15 cellular contexts compared by ENCODE assay signal in the genomic region with DNA sequence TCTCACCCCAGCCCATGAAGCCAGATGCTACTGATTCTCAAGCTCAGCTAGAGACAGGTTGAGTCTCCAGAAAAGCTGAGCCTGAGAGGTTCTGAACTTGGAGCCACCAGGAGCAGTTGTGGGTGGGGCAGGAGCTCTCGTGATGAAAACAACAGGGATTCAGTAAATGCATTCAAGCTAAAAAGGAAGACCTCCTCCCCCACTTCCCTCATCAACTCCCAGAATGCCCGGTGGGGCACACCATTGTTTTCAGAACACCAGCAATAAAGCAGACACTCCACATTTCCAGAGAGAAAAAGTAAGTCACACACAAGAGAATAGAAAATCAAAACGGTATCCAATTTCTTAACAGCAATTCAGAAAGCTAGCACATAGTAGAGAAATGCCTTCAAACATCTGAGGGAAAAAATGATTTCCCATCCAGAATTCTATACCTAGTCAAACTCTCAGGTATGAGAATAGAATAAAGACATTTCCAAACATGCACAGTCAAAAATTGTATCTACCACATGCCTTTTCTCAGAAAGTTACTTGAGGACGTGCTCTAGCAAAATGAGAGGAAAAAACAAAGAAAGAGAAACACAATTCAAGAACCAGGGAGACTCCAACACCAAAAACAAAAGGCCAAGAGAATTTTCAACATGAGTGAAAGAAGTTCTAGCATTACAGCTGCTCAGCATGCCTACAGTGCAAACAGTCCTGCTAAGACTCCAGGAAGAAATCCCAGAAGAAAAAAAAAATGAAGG. TPM values are rescaled to one million over a fixed set of nuclear protein-coding genes. Genes with fewer than 3 reads are reported as not detected.
DNase-seq lines count a peak whose midpoint lies in the region; ATAC-seq, FAIRE-seq and TF ChIP-seq lines count a peak whose summit lies in the region.
"Had no signal": no experiment of that assay in that cellular context is flagged by ENCODE, and none has a peak within 500 bp of the region (broad histone marks: within the 10 kb centered on the region; RNA-seq: fewer than 3 reads in every experiment).

No MANE protein-coding gene starts in this region.

- intact Hi-C loops in CD8-positive, alpha-beta T cell (cut with DNase I, micrococcal nuclease) = no loop called here

- H4K20me1 ChIP-seq in BLaER1 (no peaks in the 10 kb centered on the region), H1 (replicated peaks in 1 of 2; ENCODE audit: control insufficient read depth in 1 of 2, insufficient read depth in 2 of 2, low read length in 2 of 2) (no peaks in the 10 kb centered on the region)

- H3K27me3 ChIP-seq in BLaER1 = no peaks in the 10 kb centered on the region
- H3K27me3 ChIP-seq in CD8-positive, alpha-beta T cell (ENCODE audit: insufficient read depth, low read length) = no peaks in the 10 kb centered on the region
- peaks cover 0 to 27% (median 13%) of the 10 kb centered on the region in 4 experiments; a peak in 6 of 7 replicates for H3K27me3 ChIP-seq in H1 (replicated peaks in 1 of 4; ENCODE audit: control insufficient read depth in 3 of 4, extremely low read depth in 1 of 4, insufficient read depth in 3 of 4, low read length in 3 of 4)
- H3K27me3 ChIP-seq: SJCRH30 had no signal

- peaks cover 19% of the 10 kb centered on the region for H3K36me3 Mint-ChIP-seq in CD8-positive, alpha-beta T cell
- peaks cover 24% of the 10 kb centered on the region for H3K36me3 Mint-ChIP-seq in nephron (ENCODE audit: low read depth)

- POLR2A ChIA-PET in CD8-positive, alpha-beta T cell (lab: Charles Lee) = no interaction called here
- POLR2A ChIA-PET in H1 (lab: Charles Lee; ENCODE audit: partially characterized antibody) = interaction anchor here (0.9 to 1.3 kb wide), 3 partner anchors 61 to 150 kb away, joined by 3 read pairs; no protein-coding TSS in a partner anchor

- H3K4me2 ChIP-seq in BLaER1 (peak overlapping the region; percentile 86), H1 (ENCODE audit: insufficient read depth in 1 of 2, low read depth in 2 of 2, low read length in 2 of 2) (no peak overlapping the region)

- H4K5ac ChIP-seq in H1 (ENCODE audit: insufficient read length, low read depth, low read length) = no peak overlapping the region

- no peak overlapping the region for H3K4me3 ChIP-seq in BLaER1
- no peak overlapping the region for H3K4me3 ChIP-seq in CD8-positive, alpha-beta T cell (ENCODE audit: low read depth, low read length)
- no peak overlapping the region for H3K4me3 ChIP-seq in H1 (ENCODE audit: extremely low read depth in 1 of 4, insufficient read depth in 2 of 4, low read depth in 3 of 4, low read length in 4 of 4)
- H3K4me3 ChIP-seq: SJCRH30 had no signal

- H3K4me1 ChIP-seq in BLaER1 = peaks cover 89% of the 10 kb centered on the region
- H3K4me1 ChIP-seq in CD8-positive, alpha-beta T cell (ENCODE audit: insufficient read depth, low read length) = no peaks in the 10 kb centered on the region
- peaks cover 2 to 18% (median 8%) of the 10 kb centered on the region in 4 experiments for H3K4me1 ChIP-seq in H1 (replicated peaks in 1 of 4; ENCODE audit: control insufficient read depth in 3 of 4, insufficient read depth in 4 of 4, low read length in 3 of 4)
- H3K4me1 ChIP-seq: SJCRH30 had no signal

- H3K36me3 ChIP-seq in BLaER1 = peaks cover under 1% of the 10 kb centered on the region; the same call in 1 of the 2 replicates
- no peaks in the 10 kb centered on the region for H3K36me3 ChIP-seq in CD8-positive, alpha-beta T cell (ENCODE audit: insufficient read depth, low read length)
- no peaks in the 10 kb centered on the region for H3K36me3 ChIP-seq in H1 (ENCODE audit: control insufficient read depth in 2 of 4, insufficient read depth in 4 of 4, low read length in 3 of 4)
- H3K36me3 ChIP-seq: SJCRH30 had no signal

- no peaks in the 10 kb centered on the region for H3K23me2 ChIP-seq in H1 (ENCODE audit: low read depth, low read length)

- H3K9me3 Mint-ChIP-seq in CD8-positive, alpha-beta T cell = peaks cover 15% of the 10 kb centered on the region
- H3K9me3 Mint-ChIP-seq in nephron = peaks cover 33% of the 10 kb centered on the region

- H4K91ac ChIP-seq in H1 (replicated peaks; ENCODE audit: insufficient read length, low read length) = no peak overlapping the region

- TF ChIP-seq POLR2A in H1 (IDR thresholded peaks at IDR 0.05; ENCODE audit: control extremely low read depth in 1 of 2, low read depth in 2 of 2, low read length in 2 of 2) = no peak

- no peak overlapping the region for H3K56ac ChIP-seq in H1 (replicated peaks; ENCODE audit: insufficient read length, low read depth, low read length)

- no peak for ATAC-seq in CD8-positive, alpha-beta T cell
- no peak for ATAC-seq in esophagus mucosa

- CTCF ChIA-PET in CD8-positive, alpha-beta T cell (lab: Charles Lee) = no interaction called here
- CTCF ChIA-PET in H1 (lab: Charles Lee; ENCODE audit: partially characterized antibody) = interaction anchor here (0.6 to 1.3 kb wide), 6 partner anchors 14 to 819 kb away, joined by 3 to 4 read pairs (median 4); no protein-coding TSS in a partner anchor

- WGBS in H1 (ENCODE audit: extremely low coverage in 1 of 2, insufficient coverage in 1 of 2, insufficient read length in 1 of 2, insufficient replicate concordance in 2 of 2, low coverage in 1 of 2, low lambda C conversion rate in 2 of 2, missing lambda C conversion rate in 1 of 2), 2 experiments = 89% methylated on average over 4 of the region's 4 CpGs; no CpG with 5 or more reads in 1 of the 2 experiments

- no peak overlapping the region for H3K4me3 Mint-ChIP-seq in CD8-positive, alpha-beta T cell
- H3K4me3 Mint-ChIP-seq in nephron = no peak overlapping the region
- H3K4me3 Mint-ChIP-seq: H9 had no signal

- H3K18ac ChIP-seq in H1 (ENCODE audit: extremely low read depth, low read length) = no peak overlapping the region

- no peak for TF ChIP-seq RAD21 in H1 (IDR thresholded peaks at IDR 0.05 in 1 of 2, conservative IDR thresholded peaks at IDR 0.05 in 1 of 2; ENCODE audit: low read depth in 2 of 2, low read length in 2 of 2)

- H3K4ac ChIP-seq in H1 (replicated peaks; ENCODE audit: insufficient read length, low read depth, low read length) = no peak overlapping the region

- TF ChIP-seq EP300 in H1 (IDR thresholded peaks at IDR 0.05; ENCODE audit: borderline replicate concordance in 1 of 2, low read depth in 2 of 2, low read length in 2 of 2) = no peak

- H3K27ac Mint-ChIP-seq in CD8-positive, alpha-beta T cell = peak overlapping the region; percentile 14
- peak overlapping the region in 2 of 3 experiments; percentile 59 to 96 for H3K27ac Mint-ChIP-seq in nephron
- H3K27ac Mint-ChIP-seq: H9 had no signal

- no peak overlapping the region for H2AFZ ChIP-seq in H1 (ENCODE audit: low read length)

- no peak overlapping the region for H2BK5ac ChIP-seq in H1 (ENCODE audit: low read depth, low read length)

- H2BK12ac ChIP-seq in H1 (ENCODE audit: low read depth, low read length) = no peak overlapping the region

- H2BK15ac ChIP-seq in H1 (ENCODE audit: low read length) = no peak overlapping the region

- no peak overlapping the region for H2AK5ac ChIP-seq in H1 (ENCODE audit: low read depth, low read length)

- no peak for FAIRE-seq in H1 (lab: Jason Lieb, UNC)

- H3K79me1 ChIP-seq in H1 (ENCODE audit: low read depth, low read length) = no peaks in the 10 kb centered on the region

- no peak overlapping the region for H3K14ac ChIP-seq in H1 (ENCODE audit: insufficient read length)

- H3K27ac ChIP-seq in BLaER1 (peak overlapping the region; percentile 90), H1 (ENCODE audit: low read depth, low read length) (no peak overlapping the region)
- no peak overlapping the region for H3K27ac ChIP-seq in CD8-positive, alpha-beta T cell (ENCODE audit: low read depth, low read length)
- H3K27ac ChIP-seq: SJCRH30 had no signal

- DNase-seq in CD8-positive, alpha-beta T cell = no peak
- DNase-seq in H1 (ENCODE audit: low read depth in 1 of 2, low spot score in 2 of 2) = no peak
- no peak for DNase-seq in hippocampal formation (lab: John Stamatoyannopoulos, UW)
- DNase-seq in NCI-H82 treated with DMSO at 0.1 percent for 48 hours (lab: John Stamatoyannopoulos, UW; ENCODE audit: unreplicated experiment) = no peak
- DNase-seq: DMS53; H9; IMR-90; NCI-H1105; NCI-H1694 treated with DMSO at 0.1 percent for 48 hours; NCI-H69; NK-92 treated with Interleukin-12 subunit alpha and Interleukin-12 subunit beta, amount 100 ng/mL, for 24 hours; SJCRH30 had no signal

- H3K27me3 Mint-ChIP-seq in CD8-positive, alpha-beta T cell (ENCODE audit: low read depth) = no peaks in the 10 kb centered on the region
- peaks cover 17% of the 10 kb centered on the region for H3K27me3 Mint-ChIP-seq in nephron (ENCODE audit: low read depth)

- no peak overlapping the region for H2BK20ac ChIP-seq in H1 (ENCODE audit: low read length)

- H4K8ac ChIP-seq in H1 (ENCODE audit: extremely low read depth, insufficient read depth, low read length) = no peak overlapping the region

- no peak for TF ChIP-seq CTCF in CD8-positive, alpha-beta T cell (IDR thresholded peaks at IDR 0.05)
- no peak for TF ChIP-seq CTCF in H1 (IDR thresholded peaks at IDR 0.05; ENCODE audit: control extremely low read depth in 1 of 3, insufficient read depth in 1 of 3, low read depth in 1 of 3, low read length in 3 of 3)
- TF ChIP-seq CTCF in nephron (IDR thresholded peaks at IDR 0.05; ENCODE audit: unreplicated experiment in 3 of 3) = no peak

- H3K9ac ChIP-seq in BLaER1 (no peak overlapping the region; the same call in 1 of the 2 replicates), H1 (replicated peaks in 1 of 4; ENCODE audit: extremely low read depth in 1 of 4, low read depth in 3 of 4, low read length in 3 of 4) (no peak overlapping the region)

- H3K23ac ChIP-seq in H1 (ENCODE audit: insufficient read length) = no peak overlapping the region

- no peaks in the 10 kb centered on the region for H3K79me2 ChIP-seq in H1 (ENCODE audit: control insufficient read depth in 1 of 2, insufficient read depth in 2 of 2, low read length in 2 of 2)

- H3K4me1 Mint-ChIP-seq in CD8-positive, alpha-beta T cell (ENCODE audit: low read depth) = peaks cover 5% of the 10 kb centered on the region
- peaks cover 49% of the 10 kb centered on the region for H3K4me1 Mint-ChIP-seq in nephron

- H2BK120ac ChIP-seq in H1 (replicated peaks; ENCODE audit: low read depth, low read length) = no peak overlapping the region

- H3K9me3 ChIP-seq in BLaER1 = peaks cover 15% of the 10 kb centered on the region
- H3K9me3 ChIP-seq in CD8-positive, alpha-beta T cell (ENCODE audit: low read length) = no peaks in the 10 kb centered on the region
- peaks cover 2 to 6% of the 10 kb centered on the region in 2 experiments for H3K9me3 ChIP-seq in H1 (ENCODE audit: insufficient read depth in 2 of 2, low read depth in 1 of 2, low read length in 1 of 2)

RNA-seq across cellular contexts. Expression of gene CDKN1C, which starts 56.8 kb away (rescaled TPM):
- total RNA-seq in CD8-positive, alpha-beta T cell = 1 to 10 TPM; 2.5 to 3.6 TPM
- 12.8 and 16.2 TPM in 2 replicates for total RNA-seq in H1 (2021; fragmentation: NEBNext Ultra II Directional; extraction: Animal tissue kit (Norgen Biotek cat#: 25700))
- 14.1 and 21.8 TPM in 2 replicates for polyA plus RNA-seq in H1 (2011; rRNA removed)
- polyA plus RNA-seq in H1 (2011; cell fraction: cytosol; rRNA removed) = 13.5 TPM
- polyA plus RNA-seq in H1 (2011; cell fraction: nucleus; rRNA removed) = 19.1 TPM
- 5.5 to 12.0 TPM (median 10.3 TPM) in 4 replicates for polyA plus RNA-seq in H1 (2012, experiment 1 of 2)
- 12.8 TPM for polyA plus RNA-seq in H1 (2012, experiment 2 of 2)
- 12.8 TPM for polyA plus RNA-seq in H1 (2013, experiment 1 of 2)
- polyA plus RNA-seq in H1 (2013, experiment 2 of 2) = 10.8 TPM
- 1.7 and 2.9 TPM in 2 replicates for polyA minus RNA-seq in H1 (2011; rRNA and poly(A)+ RNA removed)
- 16.9 TPM for polyA minus RNA-seq in H1 (2011; cell fraction: cytosol; rRNA and poly(A)+ RNA removed)
- polyA minus RNA-seq in H1 (2011; cell fraction: nucleus; rRNA and poly(A)+ RNA removed) = 23.8 TPM
- 3.5 TPM for total RNA-seq in esophagus mucosa
- total RNA-seq: SJCRH30 had no signal
